ENCODE assay signal across 8 cellular contexts in genomic region chr17:35373532-35373983, GRCh38. TPM values are rescaled to one million over a fixed set of nuclear protein-coding genes. Genes with fewer than 3 reads are reported as not detected.
A peak's percentile ranks its signal among the peaks of the same experiment; 100 is the strongest.
DNase-seq lines count a peak whose midpoint lies in the region; ATAC-seq and TF ChIP-seq lines count a peak whose summit lies in the region.

TSS of gene SLFN11 (minus strand) at chr17:35373621. CDS start at chr17:35363807, 9,814 bp downstream.

- peak within 1 kb of the TSS; percentile 79 for H3K4me3 ChIP-seq in left ventricle myocardium inferior
- peak within 1 kb of the TSS; percentile 73 for H3K4me3 ChIP-seq in urinary bladder (ENCODE audit: low read depth, low read length)

- H3K9me3 Mint-ChIP-seq in T-helper 1 cell treated with Interleukin-12 subunit alpha and Interleukin-12 subunit beta and Interleukin-4 antibody, amounts not matched to agents 30 μg/mL and 1 μg/mL, for 36 hours: peaks cover 21% of the 10 kb centered on the region

- peak within 1 kb of the TSS; percentile 96 for H3K27ac Mint-ChIP-seq in T-helper 1 cell treated with Interleukin-12 subunit alpha and Interleukin-12 subunit beta and Interleukin-4 antibody, amounts not matched to agents 30 μg/mL and 1 μg/mL, for 36 hours

- no peaks in the 10 kb centered on the region for H3K27me3 Mint-ChIP-seq in T-helper 1 cell treated with Interleukin-12 subunit alpha and Interleukin-12 subunit beta and Interleukin-4 antibody, amounts not matched to agents 30 μg/mL and 1 μg/mL, for 36 hours (ENCODE audit: low read depth)

- ATAC-seq in GM18861 (IDR thresholded peaks at IDR 0.05; ENCODE audit: unreplicated experiment): peak; percentile 36

- H3K4me1 Mint-ChIP-seq in T-helper 1 cell treated with Interleukin-12 subunit alpha and Interleukin-12 subunit beta and Interleukin-4 antibody, amounts not matched to agents 30 μg/mL and 1 μg/mL, for 36 hours (ENCODE audit: low read depth): peaks cover 51% of the 10 kb centered on the region

- DNase-seq in KG1 (lab: John Stamatoyannopoulos, UW) (peak; percentile 84), amniotic stem cell (lab: John Stamatoyannopoulos, UW) (peak; percentile 58), left ventricle myocardium inferior (peak; percentile 88), pulmonary artery endothelial cell (ENCODE audit: low read depth, low spot score) (peak; percentile 85), RPMI8226 (no peak)

- peaks cover 32% of the 10 kb centered on the region for H3K36me3 Mint-ChIP-seq in T-helper 1 cell treated with Interleukin-12 subunit alpha and Interleukin-12 subunit beta and Interleukin-4 antibody, amounts not matched to agents 30 μg/mL and 1 μg/mL, for 36 hours (ENCODE audit: low read depth)

- peaks cover 56% of the 10 kb centered on the region for H3K27me3 ChIP-seq in left ventricle myocardium inferior (ENCODE audit: low read depth)

- intact Hi-C loops in left ventricle myocardium inferior (cut with micrococcal nuclease): no loop called here

- no peak for TF ChIP-seq CTCF in left ventricle myocardium inferior (IDR thresholded peaks at IDR 0.05; ENCODE audit: borderline replicate concordance)

- H3K36me3 ChIP-seq in left ventricle myocardium inferior (peaks cover 7% of the 10 kb centered on the region), urinary bladder (ENCODE audit: insufficient read depth) (no peaks in the 10 kb centered on the region)

- 1% methylated on average over 22 of the region's 22 CpGs for WGBS in urinary bladder

- H3K4me1 ChIP-seq in left ventricle myocardium inferior (peaks cover 55% of the 10 kb centered on the region), urinary bladder (ENCODE audit: insufficient read depth) (no peaks in the 10 kb centered on the region)

- peak within 1 kb of the TSS; percentile 98 for H3K27ac ChIP-seq in left ventricle myocardium inferior (replicated peaks)
- peak within 1 kb of the TSS; percentile 97 for H3K27ac ChIP-seq in urinary bladder (ENCODE audit: low read depth)

- peaks cover 17% of the 10 kb centered on the region for H3K9me3 ChIP-seq in left ventricle myocardium inferior (replicated peaks)

- H3K4me3 Mint-ChIP-seq in T-helper 1 cell treated with Interleukin-12 subunit alpha and Interleukin-12 subunit beta and Interleukin-4 antibody, amounts not matched to agents 30 μg/mL and 1 μg/mL, for 36 hours: peak within 1 kb of the TSS; percentile 95

RNA-seq across cellular contexts. Expression of gene SLFN11, which starts in this region (rescaled TPM):
- 15.1 TPM for total RNA-seq in left ventricle myocardium inferior
- total RNA-seq in pulmonary artery endothelial cell: 98.6 and 225 TPM in 2 replicates
- total RNA-seq in urinary bladder: 47.3 TPM
- polyA plus RNA-seq in urinary bladder: 6.7 TPM
